ENCODE assay signal across 12 cellular contexts in the genomic region with DNA sequence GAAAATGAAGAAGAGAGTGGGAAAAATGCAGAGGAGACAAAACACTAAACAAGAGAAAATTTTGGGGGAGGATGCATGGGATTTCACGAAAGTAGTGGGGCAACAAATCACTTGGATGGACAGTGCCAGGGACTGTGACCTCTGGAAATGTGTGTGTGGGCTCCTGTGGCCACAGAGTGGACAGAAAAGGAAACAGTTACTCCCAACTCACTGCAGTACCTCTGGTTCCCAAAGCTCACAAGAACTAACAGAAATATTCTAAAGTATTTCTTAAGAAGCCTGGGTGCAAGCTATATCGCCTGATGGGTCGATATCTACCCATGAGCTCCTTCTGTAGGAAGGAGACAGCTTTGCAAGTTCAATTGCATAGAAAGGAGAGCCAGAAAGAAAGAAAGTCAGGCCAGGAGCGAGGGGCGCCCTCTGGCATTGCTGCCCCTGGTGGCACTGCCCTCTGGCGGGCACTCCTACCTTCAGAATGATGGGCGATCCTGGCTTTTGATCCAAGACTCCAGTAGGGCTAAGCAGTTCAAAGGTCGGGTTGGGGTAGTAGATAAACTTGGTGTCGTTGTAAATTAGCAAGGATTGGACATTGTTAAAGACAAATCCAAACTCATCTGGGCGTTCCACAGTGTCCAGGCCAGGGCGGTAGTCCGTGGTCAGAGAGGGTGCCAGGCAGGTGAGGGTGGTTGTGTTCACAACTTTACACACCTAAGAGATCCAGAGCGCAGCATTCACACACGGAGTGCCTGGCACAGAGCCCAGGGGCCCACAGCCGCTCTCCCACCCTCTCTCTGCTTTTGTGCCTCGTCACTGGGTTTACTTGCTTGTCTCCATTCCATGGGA.
DNase-seq lines count a peak whose midpoint lies in the region; ATAC-seq, FAIRE-seq and TF ChIP-seq lines count a peak whose summit lies in the region.
"Had no signal": no experiment of that assay in that cellular context is flagged by ENCODE, and none has a peak within 500 bp of the region (broad histone marks: within the 10 kb centered on the region; RNA-seq: fewer than 3 reads in every experiment).

No MANE protein-coding gene starts in this region.

- H3K9ac ChIP-seq in Loucy (ENCODE audit: low read depth, low read length, poor library complexity, severe bottlenecking) (peak overlapping the region; percentile 30), MM.1S (ENCODE audit: low read length) (no peak overlapping the region)
- H3K9ac ChIP-seq: BLaER1 treated with 17β-estradiol and CSF1 and Interleukin-3, amounts not matched to agents 10 nM and 100 nM had no signal

- H3K27me3 ChIP-seq in Loucy (ENCODE audit: insufficient read depth, low read length, poor library complexity, severe bottlenecking) (no peaks in the 10 kb centered on the region), bronchial epithelial cell (ENCODE audit: control insufficient read depth, insufficient read depth, low read length) (no peaks in the 10 kb centered on the region), MM.1S (replicated peaks; ENCODE audit: insufficient read depth, low read length) (no peaks in the 10 kb centered on the region)
- H3K27me3 ChIP-seq: dorsolateral prefrontal cortex, upper lobe of left lung had no signal

- H4K20me1 ChIP-seq in Loucy (ENCODE audit: insufficient read depth, low read length, poor library complexity, severe bottlenecking) (no peaks in the 10 kb centered on the region), MM.1S (ENCODE audit: insufficient read depth, low read length) (no peaks in the 10 kb centered on the region)

- DNase-seq in Daoy (ENCODE audit: low read depth) (peak; percentile 25), bronchial epithelial cell (ENCODE audit: low read depth) (no peak), renal cortical epithelial cell (ENCODE audit: low read depth) (peak; percentile 4), NCI-H2107 (lab: John Stamatoyannopoulos, UW) (no peak), MM.1S (no peak)
- DNase-seq: activated T-cell treated with anti-CD3 and anti-CD28 coated beads, Interleukin-2, amount 50 U/mL, for 48 hours; dorsolateral prefrontal cortex had no signal

- H3F3A ChIP-seq in Loucy (ENCODE audit: low read depth) (no peaks in the 10 kb centered on the region), MM.1S (ENCODE audit: insufficient read depth, low read length) (no peaks in the 10 kb centered on the region)

- H3K9me2 ChIP-seq in Loucy (replicated peaks; ENCODE audit: low read depth, low read length): no peaks in the 10 kb centered on the region
- H3K9me2 ChIP-seq in MM.1S (replicated peaks; ENCODE audit: insufficient read depth, low read length): no peaks in the 10 kb centered on the region

- H3K4me3 ChIP-seq in Loucy (ENCODE audit: low read length, poor library complexity, severe bottlenecking) (no peak overlapping the region), bronchial epithelial cell (ENCODE audit: low read depth, low read length) (no peak overlapping the region), MM.1S (ENCODE audit: low read length) (no peak overlapping the region)
- H3K4me3 ChIP-seq: BLaER1 treated with 17β-estradiol and CSF1 and Interleukin-3, amounts not matched to agents 10 nM and 100 nM; upper lobe of left lung had no signal

- H3K9me3 ChIP-seq in Loucy (ENCODE audit: insufficient read depth, low read depth, low read length) (no peaks in the 10 kb centered on the region), MM.1S (replicated peaks; ENCODE audit: insufficient read depth, low read length) (no peaks in the 10 kb centered on the region)
- H3K9me3 ChIP-seq: BLaER1 treated with 17β-estradiol and CSF1 and Interleukin-3, amounts not matched to agents 10 nM and 100 nM; upper lobe of left lung had no signal

- peak overlapping the region; percentile 36 for H3K4me2 ChIP-seq in Loucy (ENCODE audit: low read depth, low read length, poor library complexity, severe bottlenecking)
- no peak overlapping the region for H3K4me2 ChIP-seq in MM.1S (ENCODE audit: low read depth, low read length)

- no peak for FAIRE-seq in bronchial epithelial cell (lab: Jason Lieb, UNC)

- H3K36me3 ChIP-seq in Loucy (ENCODE audit: insufficient read depth, low read length) (no peaks in the 10 kb centered on the region), bronchial epithelial cell (ENCODE audit: control insufficient read depth, insufficient read depth, low read length) (peaks cover 26% of the 10 kb centered on the region), MM.1S (replicated peaks; ENCODE audit: insufficient read depth, low read length) (no peaks in the 10 kb centered on the region)
- H3K36me3 ChIP-seq: BLaER1 treated with 17β-estradiol and CSF1 and Interleukin-3, amounts not matched to agents 10 nM and 100 nM had no signal

- TF ChIP-seq CTCF in Loucy (conservative IDR thresholded peaks at IDR 0.05; ENCODE audit: low read length) (peak; percentile 49), bronchial epithelial cell (IDR thresholded peaks at IDR 0.05; ENCODE audit: insufficient read depth, low read length, severe bottlenecking) (peak; percentile 6), MM.1S (IDR thresholded peaks at IDR 0.05; ENCODE audit: low read length) (no peak)

- no peaks in the 10 kb centered on the region for H3K79me2 ChIP-seq in Loucy (ENCODE audit: insufficient read depth, low read length)
- no peaks in the 10 kb centered on the region for H3K79me2 ChIP-seq in MM.1S (ENCODE audit: low read length)

- ATAC-seq in GM19452 (IDR thresholded peaks at IDR 0.05; ENCODE audit: unreplicated experiment): no peak
- ATAC-seq in HG03039 (IDR thresholded peaks at IDR 0.05; ENCODE audit: unreplicated experiment): no peak

- H3K4me1 ChIP-seq in Loucy (ENCODE audit: insufficient read depth, low read length, poor library complexity, severe bottlenecking) (peaks cover 35% of the 10 kb centered on the region), MM.1S (ENCODE audit: low read length) (no peaks in the 10 kb centered on the region)

- no peak overlapping the region for H3K27ac ChIP-seq in MM.1S (ENCODE audit: low read length)
- H3K27ac ChIP-seq: BLaER1 treated with 17β-estradiol and CSF1 and Interleukin-3, amounts not matched to agents 10 nM and 100 nM had no signal

- peak overlapping the region; percentile 62; the same call in 1 of the 2 replicates for H2AFZ ChIP-seq in Loucy (ENCODE audit: low read length)
- H2AFZ ChIP-seq in MM.1S (ENCODE audit: low read length): no peak overlapping the region

Comparison
In these comparisons a context has a peak if more than half of its experiments do, and no peak if none do; other contexts are left out.
1. DNase-seq: peak in Daoy (single experiment) and renal cortical epithelial cell (single experiment); none in bronchial epithelial cell (single experiment), NCI-H2107 (single experiment) and MM.1S (single experiment).